1 cellular context compared by ENCODE assay signal in genomic region chr3:15066467-15066866, GRCh38.
TF ChIP-seq lines count a peak whose summit lies in the region.

No MANE protein-coding gene starts in this region.

TF ChIP-seq in K562, 482 proteins besides CTCF, POLR2A, EP300 and RAD21:
- TF ChIP-seq ZNF79 (CRISPR knock-in tag; IDR thresholded peaks at IDR 0.05; ENCODE audit: low read depth), result no peak
- no peak for TF ChIP-seq ELF1 (tag; IDR thresholded peaks at IDR 0.05)
- no peak for TF ChIP-seq GTF2A2 (tag; IDR thresholded peaks at IDR 0.05)
- no peak for TF ChIP-seq U2AF1 (optimal IDR thresholded peaks at IDR 0.05; ENCODE audit: low read depth, low read length)
- TF ChIP-seq PPARD (CRISPR knock-in tag; IDR thresholded peaks at IDR 0.05), result no peak
- no peak for TF ChIP-seq SIX5 (IDR thresholded peaks at IDR 0.05; ENCODE audit: borderline replicate concordance in 1 of 2, insufficient read depth in 1 of 2, low read depth in 1 of 2, low read length in 2 of 2)
- no peak for TF ChIP-seq MXI1 (IDR thresholded peaks at IDR 0.05; ENCODE audit: low read depth, low read length)
- no peak for TF ChIP-seq THAP12 (CRISPR knock-in tag; IDR thresholded peaks at IDR 0.05)
- no peak for TF ChIP-seq ZKSCAN1 (IDR thresholded peaks at IDR 0.05; ENCODE audit: low read depth, low read length)
- TF ChIP-seq ZBED1 (IDR thresholded peaks at IDR 0.05), result no peak
- no peak for TF ChIP-seq HNRNPLL (IDR thresholded peaks at IDR 0.05; ENCODE audit: low read depth, low read length, poor library complexity, severe bottlenecking)
- TF ChIP-seq ZMIZ1 (IDR thresholded peaks at IDR 0.05; ENCODE audit: low read depth in 2 of 2, low read length in 2 of 2), result no peak
- TF ChIP-seq NELFE (IDR thresholded peaks at IDR 0.05; ENCODE audit: insufficient read depth, insufficient read length), result no peak
- TF ChIP-seq MCM3 (IDR thresholded peaks at IDR 0.05), result no peak
- no peak for TF ChIP-seq RBM39 (optimal IDR thresholded peaks at IDR 0.05; ENCODE audit: low read depth, low read length)
- no peak for TF ChIP-seq NCOA1 (IDR thresholded peaks at IDR 0.05; ENCODE audit: low read depth)
